Comparison of ENCODE assay signal across 1 cellular context in the genomic region with DNA sequence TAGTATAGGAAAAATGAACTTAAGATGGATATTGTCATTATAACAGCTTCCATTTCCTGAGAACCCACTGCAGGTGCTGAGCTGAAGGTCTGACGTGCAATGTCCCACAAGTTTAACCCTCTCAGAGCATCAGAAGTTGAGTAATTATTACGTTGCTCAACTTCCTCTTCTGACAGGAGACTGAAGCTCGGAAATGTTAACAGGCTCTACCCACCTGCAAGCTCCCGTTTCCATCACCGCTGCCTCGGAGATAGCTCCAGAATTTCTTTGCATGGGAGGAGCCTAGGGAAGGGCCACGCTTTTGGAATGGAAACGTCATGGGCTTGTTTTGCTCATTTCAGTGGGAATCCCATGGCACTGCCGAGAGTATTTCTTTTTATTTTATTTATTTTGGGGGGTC.
TF ChIP-seq lines count a peak whose summit lies in the region.

No MANE protein-coding gene starts in this region.

TF ChIP-seq in HCT116, 20 proteins besides CTCF, POLR2A, EP300 and RAD21 (continued from another document):
- TF ChIP-seq ZBTB33 (IDR thresholded peaks at IDR 0.05; ENCODE audit: extremely low read depth, insufficient replicate concordance, low read length) (no peak), CBX3 (IDR thresholded peaks at IDR 0.05; ENCODE audit: low read depth) (no peak)
